In genomic region chr7:23469961-23470250, GRCh38 we compare ENCODE assay signal across 9 cellular contexts. TPM values are rescaled to one million over a fixed set of nuclear protein-coding genes. Genes with fewer than 3 reads are reported as not detected.
DNase-seq lines count a peak whose midpoint lies in the region; ATAC-seq, FAIRE-seq and TF ChIP-seq lines count a peak whose summit lies in the region.
"Had no signal": no experiment of that assay in that cellular context is flagged by ENCODE, and none has a peak within 500 bp of the region (broad histone marks: within the 10 kb centered on the region; RNA-seq: fewer than 3 reads in every experiment).

No MANE protein-coding gene starts in this region.

- peaks cover 90% of the 10 kb centered on the region for H3K27me3 ChIP-seq in CD8-positive, alpha-beta memory T cell (ENCODE audit: insufficient read depth, low read length, poor library complexity, severe bottlenecking)

- peak overlapping the region; percentile 69 for H3K27ac ChIP-seq in CD8-positive, alpha-beta memory T cell (ENCODE audit: low read depth, low read length)
- H3K27ac ChIP-seq in kidney (ENCODE audit: low read depth in 2 of 2, low read length in 2 of 2) = no peak overlapping the region
- H3K27ac ChIP-seq: pancreas had no signal

- no peaks in the 10 kb centered on the region for H3K9me3 ChIP-seq in CD8-positive, alpha-beta memory T cell (ENCODE audit: low read length)
- H3K9me3 ChIP-seq in kidney (ENCODE audit: control insufficient read depth in 1 of 2, low read length in 2 of 2) = peaks cover 0 to 5% of the 10 kb centered on the region in 2 donors
- H3K9me3 ChIP-seq: pancreas had no signal

- peak overlapping the region; percentile 67 to 86 (median 78) for H3K4me3 Mint-ChIP-seq in CD8-positive, alpha-beta memory T cell
- H3K4me3 Mint-ChIP-seq in nephron progenitor cell = peak overlapping the region; percentile 97

- peaks cover 5 to 21% (median 12%) of the 10 kb centered on the region in 5 donors for H3K9me3 Mint-ChIP-seq in CD8-positive, alpha-beta memory T cell
- no peaks in the 10 kb centered on the region for H3K9me3 Mint-ChIP-seq in nephron progenitor cell

- H3K4me3 ChIP-seq in CD8-positive, alpha-beta memory T cell (ENCODE audit: low read length) = peak overlapping the region; percentile 29
- H3K4me3 ChIP-seq in cardiac fibroblast (replicated peaks in 1 of 2; ENCODE audit: low read depth in 2 of 2, low read length in 2 of 2) = peak overlapping the region; percentile 82 to 91
- H3K4me3 ChIP-seq in kidney (ENCODE audit: low read length in 2 of 2) = no peak overlapping the region

- CTCF ChIA-PET in CD8-positive, alpha-beta memory T cell (lab: Charles Lee) = interaction anchor here (0.6 kb wide), 1 partner anchor 104 kb away, joined by 3 read pairs; no protein-coding TSS in a partner anchor

- no peak overlapping the region for H3K9ac ChIP-seq in kidney (ENCODE audit: low read length in 2 of 2)

- POLR2A ChIA-PET in CD8-positive, alpha-beta memory T cell (lab: Charles Lee) = no interaction called here

- peaks cover 73 to 79% of the 10 kb centered on the region in 2 donors for H3K27me3 Mint-ChIP-seq in CD8-positive, alpha-beta memory T cell
- no peaks in the 10 kb centered on the region for H3K27me3 Mint-ChIP-seq in nephron progenitor cell (ENCODE audit: low read depth, poor library complexity)

- H3K36me3 Mint-ChIP-seq in CD8-positive, alpha-beta memory T cell = no peaks in the 10 kb centered on the region
- H3K36me3 Mint-ChIP-seq in nephron progenitor cell (ENCODE audit: low read depth) = peaks cover 7% of the 10 kb centered on the region

- peak in 1 of 5 donors; percentile 14 for DNase-seq in CD8-positive, alpha-beta memory T cell
- DNase-seq in LoVo (ENCODE audit: low spot score) = peak; percentile 29
- peak in 1 of 2 donors; percentile 33 for DNase-seq in cardiac fibroblast (ENCODE audit: low read depth in 2 of 2)
- DNase-seq in nephron progenitor cell = no peak
- DNase-seq in kidney = no peak
- no peak for DNase-seq in omental fat pad (ENCODE audit: low spot score)
- DNase-seq in NCI-H748 (lab: John Stamatoyannopoulos, UW; ENCODE audit: unreplicated experiment) = no peak
- DNase-seq in posterior vena cava (ENCODE audit: low spot score) = no peak

- FAIRE-seq in kidney (lab: Jason Lieb, UNC) = no peak
- FAIRE-seq: pancreas had no signal

- peaks cover 59% of the 10 kb centered on the region for H3K4me1 ChIP-seq in CD8-positive, alpha-beta memory T cell (ENCODE audit: insufficient read depth, low read length)
- H3K4me1 ChIP-seq in kidney (ENCODE audit: control insufficient read depth in 1 of 2, insufficient read depth in 1 of 2, low read depth in 1 of 2, low read length in 2 of 2) = peaks cover 0 to 2% of the 10 kb centered on the region in 2 donors

- intact Hi-C loops in kidney (cut with DNase I) (no loop called here), posterior vena cava (cut with DNase I) (no loop called here)

- H3K4me1 Mint-ChIP-seq in CD8-positive, alpha-beta memory T cell = peaks cover 34 to 47% (median 35%) of the 10 kb centered on the region in 3 donors
- peaks cover 41% of the 10 kb centered on the region for H3K4me1 Mint-ChIP-seq in nephron progenitor cell

- no peak for ATAC-seq in omental fat pad (ENCODE audit: low FRiP score)

- TF ChIP-seq CTCF in cardiac fibroblast (IDR thresholded peaks at IDR 0.05; ENCODE audit: low read depth, low read length) (no peak), nephron progenitor cell (IDR thresholded peaks at IDR 0.05) (no peak), kidney (IDR thresholded peaks at IDR 0.05; ENCODE audit: borderline replicate concordance, extremely low read depth, insufficient read depth) (no peak), omental fat pad (IDR thresholded peaks at IDR 0.05) (no peak)

- H3K27ac Mint-ChIP-seq in CD8-positive, alpha-beta memory T cell = peak overlapping the region in 5 of 8 donors; percentile 19 to 80 (median 40)
- peak overlapping the region; percentile 98 for H3K27ac Mint-ChIP-seq in nephron progenitor cell

- H3K36me3 ChIP-seq in CD8-positive, alpha-beta memory T cell (ENCODE audit: insufficient read depth, low read length) = no peaks in the 10 kb centered on the region
- H3K36me3 ChIP-seq in kidney (ENCODE audit: control insufficient read depth in 1 of 2, insufficient read depth in 2 of 2, low read length in 2 of 2) = no peaks in the 10 kb centered on the region
- H3K36me3 ChIP-seq: pancreas had no signal

RNA-seq across cellular contexts. Expression of gene IGF2BP3, which starts 0.4 kb away (rescaled TPM):
- under 1 TPM; 0.04 to 0.13 TPM for total RNA-seq in CD8-positive, alpha-beta memory T cell
- polyA plus RNA-seq in CD8-positive, alpha-beta memory T cell = 0.15 TPM
- total RNA-seq in kidney (0.85 TPM), omental fat pad (1 to 10 TPM in 2 of 4 donors, under 1 TPM in 2; 0.32 to 2.3 (median 1.4) TPM), posterior vena cava (under 1 TPM; 0.48 to 0.51 TPM)
- polyA plus RNA-seq in kidney (ENCODE audit: insufficient read depth, low read depth, low replicate concordance) = not detected

Comparison
In these comparisons a context has a peak if more than half of its experiments do, and no peak if none do; other contexts are left out.
1. H3K4me3 ChIP-seq: peak in CD8-positive, alpha-beta memory T cell (single experiment) and cardiac fibroblast (2 of 2); none in kidney (0 of 2).